18 cellular contexts compared by ENCODE assay signal in genomic region chr6:14867807-14868206, GRCh38.
"Had no signal": no experiment of that assay in that cellular context is flagged by ENCODE, and none has a peak within 500 bp of the region (broad histone marks: within the 10 kb centered on the region; RNA-seq: fewer than 3 reads in every experiment).

No MANE protein-coding gene starts in this region.

- H3K9me3 Mint-ChIP-seq: activated naive CD4-positive, alpha-beta T cell treated with anti-CD3 and anti-CD28 coated beads for 36 hours; activated T-cell treated with anti-CD3 and anti-CD28 coated beads, Interleukin-2, amount 50 U/mL, for 4 hours; naive thymus-derived CD4-positive, alpha-beta T cell had no signal

- H2AFZ ChIP-seq: parathyroid adenoma had no signal

- DNase-seq: activated CD8-positive, alpha-beta memory T cell treated with anti-CD3 and anti-CD28 coated beads, Interleukin-2, amount 50 U/mL, for 48 hours; activated effector memory CD4-positive, alpha-beta T cell treated with Interleukin-2 at 50 U/mL for 16 hours; activated naive CD4-positive, alpha-beta T cell treated with anti-CD3 and anti-CD28 coated beads for 36 hours; activated T-cell treated with anti-CD3 and anti-CD28 coated beads, Interleukin-2, amount 50 U/mL, for 4 hours; aorta; dermis blood vessel endothelial cell; effector CD8-positive, alpha-beta T cell; foreskin melanocyte; kidney; lower lobe of right lung; naive thymus-derived CD4-positive, alpha-beta T cell; right cardiac atrium; stimulated activated CD4-positive, alpha-beta T cell treated with anti-CD3 and anti-CD28 coated beads, Interleukin-4, amount 100 ng/mL, for 24 hours; stomach; trophoblast cell; uterus had no signal

- H3K27ac ChIP-seq: lower lobe of right lung, parathyroid adenoma, stomach, uterus had no signal

- FAIRE-seq: kidney had no signal

- H3K9me3 ChIP-seq: lower lobe of right lung, stomach, uterus had no signal

- H3K27ac Mint-ChIP-seq: activated naive CD4-positive, alpha-beta T cell treated with anti-CD3 and anti-CD28 coated beads for 36 hours; naive thymus-derived CD4-positive, alpha-beta T cell had no signal

- H3K9ac ChIP-seq: parathyroid adenoma had no signal

- H3K4me3 Mint-ChIP-seq: activated naive CD4-positive, alpha-beta T cell treated with anti-CD3 and anti-CD28 coated beads for 36 hours; activated T-cell treated with anti-CD3 and anti-CD28 coated beads, Interleukin-2, amount 50 U/mL, for 4 hours; brain; naive thymus-derived CD4-positive, alpha-beta T cell had no signal

- H3K36me3 Mint-ChIP-seq: brain; naive thymus-derived CD4-positive, alpha-beta T cell had no signal

- H3K4me3 ChIP-seq: lower lobe of right lung, stomach, uterus had no signal

- H3K4me1 ChIP-seq: parathyroid adenoma, uterus had no signal

- H3K36me3 ChIP-seq: lower lobe of right lung, stomach, uterus had no signal

- H3K27me3 ChIP-seq: stomach, uterus had no signal

- ATAC-seq: activated T-cell treated with anti-CD3 and anti-CD28 coated beads, Interleukin-2, amount 50 U/mL, for 4 hours; lower lobe of right lung; naive thymus-derived CD4-positive, alpha-beta T cell; right cardiac atrium had no signal

- H3K27me3 Mint-ChIP-seq: naive thymus-derived CD4-positive, alpha-beta T cell had no signal

- H3K79me2 ChIP-seq: parathyroid adenoma had no signal
